8 cellular contexts compared by ENCODE assay signal in genomic region chr10:103918053-103918846, GRCh38. TPM values are rescaled to one million over a fixed set of nuclear protein-coding genes. Genes with fewer than 3 reads are reported as not detected.
DNase-seq lines count a peak whose midpoint lies in the region; ATAC-seq and TF ChIP-seq lines count a peak whose summit lies in the region.

STN1 (minus strand) TSS chr10:103918184; CDS start chr10:103917594, 590 bp downstream.

- peak within 1 kb of the TSS; percentile 93 for H3K4me2 ChIP-seq in PC-3 (ENCODE audit: low read length)

- H3K27ac ChIP-seq in PC-3 (ENCODE audit: low read length), result peak within 1 kb of the TSS; percentile 89

- H3K4me3 ChIP-seq in PC-3 (ENCODE audit: low read length) (peak within 1 kb of the TSS; percentile 72), mucosa of stomach (ENCODE audit: low read length) (peak within 1 kb of the TSS; percentile 78)

- H3F3A ChIP-seq in PC-3 (ENCODE audit: low read length, unreplicated experiment), result no peaks in the 10 kb centered on the region

- TF ChIP-seq EP300 in Ishikawa (IDR thresholded peaks at IDR 0.05; ENCODE audit: borderline replicate concordance), result peak; percentile 66; the same call in 1 of the 2 replicates

- POLR2A ChIA-PET in PC-3 (lab: Charles Lee; ENCODE audit: unreplicated experiment), result interaction anchor here (0.6 kb wide), 1 partner anchor 76 kb away, joined by 3 read pairs; no protein-coding TSS in a partner anchor

- H3K9me2 ChIP-seq in PC-3 (replicated peaks; ENCODE audit: low read length), result no peaks in the 10 kb centered on the region

- CTCF ChIA-PET in PC-3 (lab: Charles Lee), result no interaction called here

- DNase-seq in DMS153 (lab: John Stamatoyannopoulos, UW) (peak; percentile 90), PC-3 (peak; percentile 90), erythroblast (lab: John Stamatoyannopoulos, UW) (peak; percentile 97 to 98)
- DNase-seq in activated T-cell treated with anti-CD3 and anti-CD28 coated beads, Interleukin-2, amount 50 U/mL, for 1 hour, result peak; percentile 94
- peak; percentile 85 to 89 for DNase-seq in stimulated activated CD8-positive, alpha-beta memory T cell treated with anti-CD3 and anti-CD28 coated beads, Interleukin-7, amount 100 ng/mL, for 1 hour (ENCODE audit: low read depth in 2 of 2)

- peaks cover 40% of the 10 kb centered on the region for H3K79me2 ChIP-seq in PC-3 (ENCODE audit: low read length)

- H3K9me3 ChIP-seq in PC-3 (ENCODE audit: low read length), result no peaks in the 10 kb centered on the region
- no peaks in the 10 kb centered on the region for H3K9me3 ChIP-seq in mucosa of stomach (ENCODE audit: control insufficient read depth, low read length)

- BruUV-seq in PC-3 (replicated peaks; lab: Mats Ljungman, UMichigan), result no TSS peak

- H3K36me3 ChIP-seq in PC-3 (ENCODE audit: low read depth, low read length), result peaks cover 8% of the 10 kb centered on the region
- no peaks in the 10 kb centered on the region for H3K36me3 ChIP-seq in mucosa of stomach (ENCODE audit: control insufficient read depth, insufficient read depth, low read length)

- H4K20me1 ChIP-seq in PC-3 (ENCODE audit: low read length), result no peaks in the 10 kb centered on the region

- H2AFZ ChIP-seq in PC-3 (ENCODE audit: low read length), result peak within 1 kb of the TSS; percentile 93

- peak; percentile 90 for ATAC-seq in GM21576 (IDR thresholded peaks at IDR 0.05; ENCODE audit: unreplicated experiment)
- ATAC-seq in PC-3, result peak; percentile 90

- intact Hi-C loops in PC-3 (cut with micrococcal nuclease), result loop anchor here (2.0 kb wide), 1 partner anchor 49 kb away; the partner anchor contains the start of gene SLK

- H3K27me3 ChIP-seq in PC-3 (ENCODE audit: low read length), result no peaks in the 10 kb centered on the region
- no peaks in the 10 kb centered on the region for H3K27me3 ChIP-seq in mucosa of stomach (ENCODE audit: control insufficient read depth, insufficient read depth, low read length)

- TF ChIP-seq POLR2A in erythroblast (IDR thresholded peaks at IDR 0.05; ENCODE audit: low read length), result peak; percentile 87

- TF ChIP-seq RAD21 in Ishikawa (IDR thresholded peaks at IDR 0.05; ENCODE audit: low read depth), result no peak

- H3K4me1 ChIP-seq in PC-3 (ENCODE audit: insufficient read depth, low read length), result peaks cover 32% of the 10 kb centered on the region
- H3K4me1 ChIP-seq in mucosa of stomach (ENCODE audit: control insufficient read depth, insufficient read depth, low read length), result peaks cover 43% of the 10 kb centered on the region

- H3K9ac ChIP-seq in PC-3 (ENCODE audit: low read length) (peak within 1 kb of the TSS; percentile 91), mucosa of stomach (ENCODE audit: low read length) (peak within 1 kb of the TSS; percentile 95)

- no peak for TF ChIP-seq CTCF in PC-3 (conservative IDR thresholded peaks at IDR 0.05; ENCODE audit: low read depth, low read length)

TF ChIP-seq in Ishikawa, 13 proteins besides CTCF, POLR2A, EP300 and RAD21:
- TF ChIP-seq TAF1 (IDR thresholded peaks at IDR 0.05; ENCODE audit: low read depth) (peak; percentile 84), CEBPB (IDR thresholded peaks at IDR 0.05) (no peak), EGR1 (IDR thresholded peaks at IDR 0.05) (no peak), TEAD4 (IDR thresholded peaks at IDR 0.05) (peak; percentile 84), NFIC (IDR thresholded peaks at IDR 0.05) (no peak), REST (IDR thresholded peaks at IDR 0.05; ENCODE audit: low read depth) (no peak), YY1 (IDR thresholded peaks at IDR 0.05; ENCODE audit: low read depth) (peak; percentile 55; the same call in 1 of the 2 replicates), FOXM1 (IDR thresholded peaks at IDR 0.05; ENCODE audit: borderline replicate concordance, low read depth) (no peak), TCF12 (IDR thresholded peaks at IDR 0.05; ENCODE audit: low read depth) (peak; percentile 18; the same call in 1 of the 2 replicates), ZBTB7A (IDR thresholded peaks at IDR 0.05; ENCODE audit: low read depth) (peak; percentile 47; the same call in 1 of the 2 replicates), MAX (IDR thresholded peaks at IDR 0.05) (peak; percentile 30; the same call in 1 of the 2 replicates), USF1 (IDR thresholded peaks at IDR 0.05) (no peak), CREB1 (IDR thresholded peaks at IDR 0.05; ENCODE audit: low read depth) (peak; percentile 29)

RNA-seq across cellular contexts. Expression of gene STN1, which starts in this region (rescaled TPM):
- total RNA-seq in PC-3 (2014; rRNA removed), result 20.0 and 33.5 TPM in 2 replicates

Comparison
In these comparisons a context has a peak if more than half of its experiments do, and no peak if none do; other contexts are left out.
1. Peak in every context shown above with its lines: DNase-seq, ATAC-seq, H3K4me3 ChIP-seq and H3K27ac ChIP-seq.